1 cellular context compared by ENCODE assay signal in the genomic region with DNA sequence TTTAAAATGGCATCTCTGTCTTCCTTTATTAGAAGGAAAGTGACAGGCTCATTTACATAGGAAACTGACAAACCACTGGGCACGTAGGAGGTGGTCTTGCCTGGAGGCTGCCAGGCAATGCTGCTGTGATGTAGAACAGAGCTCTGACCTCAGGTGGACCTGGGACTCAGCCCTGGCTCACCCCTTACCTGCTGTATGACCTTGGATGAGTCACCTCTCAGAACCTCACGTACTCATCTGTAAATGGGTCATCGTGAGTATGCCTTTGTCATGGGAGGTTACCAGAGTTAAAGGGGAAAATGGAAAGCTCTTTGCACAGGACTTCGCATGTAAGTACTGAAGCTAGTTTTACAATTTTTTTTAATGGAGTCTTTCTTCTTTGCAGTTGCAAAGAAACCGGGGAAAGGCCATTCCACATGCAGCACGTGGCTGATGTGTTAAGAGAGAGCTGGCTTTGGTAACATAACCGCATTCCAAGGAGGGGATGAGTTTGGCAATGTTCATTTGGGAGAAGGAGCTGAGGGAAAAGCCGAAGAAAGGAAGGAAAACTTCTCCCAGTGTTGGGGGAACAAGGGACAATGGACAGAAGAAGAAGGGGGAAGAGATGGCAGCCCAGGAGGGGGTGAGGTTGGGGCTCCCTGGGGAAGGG.
TF ChIP-seq lines count a peak whose summit lies in the region.

No MANE protein-coding gene starts in this region.

TF ChIP-seq in IMR-90, 13 proteins besides CTCF, POLR2A, EP300 and RAD21:
- TF ChIP-seq USF2 (IDR thresholded peaks at IDR 0.05; ENCODE audit: low read depth, low read length) (peak; percentile 34; the same call in 1 of the 2 replicates), ELK1 (IDR thresholded peaks at IDR 0.05; ENCODE audit: borderline replicate concordance, low read depth, low read length) (no peak)
